Comparison of ENCODE assay signal across 8 cellular contexts in the genomic region with DNA sequence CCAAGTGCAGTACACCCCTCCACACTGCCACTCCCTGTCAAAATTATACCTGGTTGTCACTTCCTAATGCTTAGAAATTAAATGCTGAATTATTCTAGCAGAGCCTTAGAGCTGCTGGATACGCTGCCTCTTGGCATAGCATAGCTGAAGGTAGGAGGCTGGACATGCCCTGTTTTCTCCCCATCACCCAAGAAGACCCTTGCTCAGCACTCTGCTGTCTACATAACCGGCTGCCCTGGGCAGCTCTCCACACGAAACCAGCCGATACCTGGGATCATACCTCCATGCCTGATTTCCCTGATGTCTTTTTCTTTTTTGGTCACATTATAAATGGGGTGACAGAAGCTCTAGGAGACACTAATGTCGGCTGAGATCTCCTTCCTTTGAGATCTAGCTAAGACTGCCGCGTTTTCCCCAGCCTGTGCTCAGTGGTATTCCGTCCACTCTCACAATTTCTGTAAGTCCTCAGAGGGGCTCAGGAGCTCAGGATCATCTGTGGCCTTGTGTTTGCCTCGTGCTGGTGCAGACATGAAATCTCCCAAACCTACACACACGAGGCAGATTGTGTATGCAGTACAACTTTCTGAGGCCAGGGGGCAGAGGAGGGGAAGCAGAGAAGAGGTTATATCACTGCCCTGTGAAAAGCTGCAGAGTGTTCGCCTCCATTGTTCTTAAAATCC. TPM values are rescaled to one million over a fixed set of nuclear protein-coding genes. Genes with fewer than 3 reads are reported as not detected.
A peak's percentile ranks its signal among the peaks of the same experiment; 100 is the strongest.
DNase-seq lines count a peak whose midpoint lies in the region; ATAC-seq and TF ChIP-seq lines count a peak whose summit lies in the region.

No MANE protein-coding gene starts in this region.

- no peak overlapping the region for H3K23ac ChIP-seq in mesendoderm (ENCODE audit: low read length)

- no peak overlapping the region for H4K8ac ChIP-seq in mesendoderm (ENCODE audit: low read depth, low read length)

- intact Hi-C loops in stomach (cut with DNase I; ENCODE audit: low total_unique reads), result loop anchor here (10.0 kb wide), 2 partner anchors 105 to 685 kb away; no protein-coding TSS in a partner anchor

- H3K36me3 ChIP-seq in effector memory CD4-positive, alpha-beta T cell (ENCODE audit: control insufficient read depth, insufficient read depth, low read length), result no peaks in the 10 kb centered on the region
- H3K36me3 ChIP-seq in mesendoderm (ENCODE audit: control insufficient read depth, insufficient read depth, low read length) (no peaks in the 10 kb centered on the region), stomach (no peaks in the 10 kb centered on the region)

- peak overlapping the region; percentile 80 for H3K56ac ChIP-seq in mesendoderm (ENCODE audit: low read length)

- H3K9me3 ChIP-seq in effector memory CD4-positive, alpha-beta T cell (ENCODE audit: control insufficient read depth, low read length), result no peaks in the 10 kb centered on the region
- H3K9me3 ChIP-seq in stomach, result no peaks in the 10 kb centered on the region

- TF ChIP-seq EP300 in stomach (IDR thresholded peaks at IDR 0.05), result no peak

- H3K4me1 ChIP-seq in effector memory CD4-positive, alpha-beta T cell (ENCODE audit: control insufficient read depth, insufficient read depth, low read length, poor library complexity, severe bottlenecking), result no peaks in the 10 kb centered on the region
- no peaks in the 10 kb centered on the region for H3K4me1 ChIP-seq in mesendoderm (ENCODE audit: control insufficient read depth, low read depth, low read length)
- peaks cover 0 to 5% (median 2%) of the 10 kb centered on the region in 4 donors for H3K4me1 ChIP-seq in stomach

- H3K27ac ChIP-seq in effector memory CD4-positive, alpha-beta T cell (ENCODE audit: insufficient read depth, low read length, poor library complexity, severe bottlenecking), result no peak overlapping the region
- no peak overlapping the region for H3K27ac ChIP-seq in mesendoderm (ENCODE audit: low read depth, low read length)
- H3K27ac ChIP-seq in stomach, result no peak overlapping the region

- no peak overlapping the region for H2BK15ac ChIP-seq in mesendoderm (replicated peaks; ENCODE audit: low read depth)

- H2AK5ac ChIP-seq in mesendoderm (ENCODE audit: low read length), result no peak overlapping the region

- H2BK5ac ChIP-seq in mesendoderm (ENCODE audit: low read length), result no peak overlapping the region

- no peaks in the 10 kb centered on the region for H3K79me1 ChIP-seq in mesendoderm (ENCODE audit: low read length)

- H3K27me3 ChIP-seq in effector memory CD4-positive, alpha-beta T cell (replicated peaks; ENCODE audit: control insufficient read depth, insufficient read depth, low read length, poor library complexity, severe bottlenecking), result no peaks in the 10 kb centered on the region
- no peaks in the 10 kb centered on the region for H3K27me3 ChIP-seq in mesendoderm (ENCODE audit: insufficient read depth, low read length, poor library complexity)
- no peaks in the 10 kb centered on the region for H3K27me3 ChIP-seq in stomach

- peak overlapping the region; percentile 47 for H3K9ac ChIP-seq in mesendoderm (ENCODE audit: low read length)

- no peak overlapping the region for H3K4me2 ChIP-seq in mesendoderm (ENCODE audit: low read length)

- TF ChIP-seq POLR2A in stomach (IDR thresholded peaks at IDR 0.05), result no peak

- DNase-seq in DMS 273 treated with DMSO at 0.1 percent for 48 hours (lab: John Stamatoyannopoulos, UW), result peak; percentile 8
- DNase-seq in NCI-H69 (lab: John Stamatoyannopoulos, UW), result peak; percentile 68
- peak; percentile 61 for DNase-seq in activated CD4-positive, alpha-beta T cell treated with anti-CD3 and anti-CD28 coated beads, Interleukin-2, amount 50 U/mL, for 1 hour
- DNase-seq in effector memory CD4-positive, alpha-beta T cell, result peak in 2 of 3 donors; percentile 32 to 35
- peak; percentile 89 for DNase-seq in mesendoderm
- DNase-seq in stomach, result peak; percentile 57

- TF ChIP-seq CTCF in stomach (IDR thresholded peaks at IDR 0.05), result peak in 5 of 7 experiments; percentile 42 to 56 (median 48)

- no CpG with 5 or more reads among the region's 11 CpGs for WGBS in mesendoderm (ENCODE audit: extremely low coverage, insufficient coverage, low lambda C conversion rate)
- WGBS in stomach, 5 donors, result 57 to 65% (median 63%) methylated on average over 11 of the region's 11 CpGs

- no peak overlapping the region for H3K4ac ChIP-seq in mesendoderm (ENCODE audit: low read depth, low read length)

- no peak overlapping the region for H2BK120ac ChIP-seq in mesendoderm (ENCODE audit: low read depth, low read length)

- ATAC-seq in HG03442 (IDR thresholded peaks at IDR 0.05; ENCODE audit: unreplicated experiment), result peak; percentile 52
- no peak for ATAC-seq in GM21528 (IDR thresholded peaks at IDR 0.05; ENCODE audit: low FRiP score, unreplicated experiment)

- no peaks in the 10 kb centered on the region for H3K79me2 ChIP-seq in mesendoderm (ENCODE audit: control insufficient read depth, insufficient read depth, low read length)

- no peak overlapping the region for H3K4me3 ChIP-seq in effector memory CD4-positive, alpha-beta T cell (ENCODE audit: insufficient read depth, low read depth, low read length, poor library complexity, severe bottlenecking)
- H3K4me3 ChIP-seq in mesendoderm (ENCODE audit: low read length) (no peak overlapping the region), stomach (no peak overlapping the region)

- no peak overlapping the region for H4K5ac ChIP-seq in mesendoderm (ENCODE audit: low read length)

- H3K18ac ChIP-seq in mesendoderm (ENCODE audit: low read length), result no peak overlapping the region

RNA-seq across cellular contexts. Expression of a gene that starts 13.5 kb away (rescaled TPM):
- 0.46 TPM for polyA plus RNA-seq in mesendoderm (2013, experiment 1 of 2)
- 0.63 TPM for polyA plus RNA-seq in mesendoderm (2013, experiment 2 of 2)
- total RNA-seq in stomach, result 10 to 100 TPM in 3 of 5 donors, 1 to 10 TPM in 2; 3.3 to 78.2 (median 19.2) TPM
- 1 to 10 TPM; 1.1 to 2.8 (median 2.1) TPM for polyA plus RNA-seq in stomach

RNA-seq across cellular contexts. Expression of a gene that starts 30.4 kb away (rescaled TPM):
- 1.7 TPM for polyA plus RNA-seq in mesendoderm (2013, experiment 1 of 2)
- polyA plus RNA-seq in mesendoderm (2013, experiment 2 of 2), result 1.7 TPM
- 10 to 100 TPM in 2 of 5 donors, 1 to 10 TPM in 1, not detected in 2; 2.3 to 35.3 (median 15.2) TPM for total RNA-seq in stomach
- 1 to 10 TPM; 3.1 to 7.8 (median 4.2) TPM for polyA plus RNA-seq in stomach

RNA-seq across cellular contexts. Expression of a gene that starts 36.1 kb away (rescaled TPM):
- polyA plus RNA-seq in mesendoderm (2013, experiment 1 of 2), result 16.6 TPM
- 16.7 TPM for polyA plus RNA-seq in mesendoderm (2013, experiment 2 of 2)
- 10 to 100 TPM; 47.5 to 92.1 (median 53.4) TPM for total RNA-seq in stomach
- polyA plus RNA-seq in stomach, result 10 to 100 TPM; 56.2 to 60.3 (median 57.3) TPM

RNA-seq across cellular contexts. Expression of a gene that starts 54.0 kb away (rescaled TPM):
- polyA plus RNA-seq in mesendoderm (2013, experiment 1 of 2), result 235 TPM
- polyA plus RNA-seq in mesendoderm (2013, experiment 2 of 2), result 239 TPM
- total RNA-seq in stomach, result 100 to 1,000 TPM; 370 to 935 (median 470) TPM
- 100 to 1,000 TPM; 543 to 718 (median 600) TPM for polyA plus RNA-seq in stomach

Comparison
In these comparisons a context has a peak if more than half of its experiments do, and no peak if none do; other contexts are left out.
1. DNase-seq: peak in every context shown above with its lines; median percentile 89 in mesendoderm; 68 in NCI-H69; 61 in activated CD4-positive, alpha-beta T cell treated with anti-CD3 and anti-CD28 coated beads, Interleukin-2, amount 50 U/mL, for 1 hour; 57 in stomach; 34 in effector memory CD4-positive, alpha-beta T cell; 8 in DMS 273 treated with DMSO at 0.1 percent for 48 hours.